10 cellular contexts compared by ENCODE assay signal in genomic region chr2:156339110-156339847, GRCh38. TPM values are rescaled to one million over a fixed set of nuclear protein-coding genes. Genes with fewer than 3 reads are reported as not detected.
DNase-seq lines count a peak whose midpoint lies in the region; ATAC-seq, FAIRE-seq and TF ChIP-seq lines count a peak whose summit lies in the region.
"Had no signal": no experiment of that assay in that cellular context is flagged by ENCODE, and none has a peak within 500 bp of the region (broad histone marks: within the 10 kb centered on the region; RNA-seq: fewer than 3 reads in every experiment).

No MANE protein-coding gene starts in this region.

- DNase-seq in NCI-H1092 treated with DMSO at 0.1 percent for 48 hours (lab: John Stamatoyannopoulos, UW) (peak; percentile 17), NCI-H1092 (lab: John Stamatoyannopoulos, UW) (no peak), neural crest cell (ENCODE audit: low read depth, low spot score) (no peak), GM12892 (ENCODE audit: insufficient read length) (no peak)
- DNase-seq in stimulated activated CD4-positive, alpha-beta T cell treated with anti-CD3 and anti-CD28 coated beads, Interleukin-1b, Interleukin-23, amount 100 ng/mL, for 48 hours = no peak

- FAIRE-seq in GM12892 (lab: Jason Lieb, UNC) = no peak
- FAIRE-seq: A204.1, astrocyte had no signal

- no peak for TF ChIP-seq CTCF in neural crest cell (conservative IDR thresholded peaks at IDR 0.05)

- TF ChIP-seq POLR2A in GM12892 (IDR thresholded peaks at IDR 0.05; ENCODE audit: low read depth, low read length) = no peak

- no peaks in the 10 kb centered on the region for H3K36me3 Mint-ChIP-seq in neural crest cell (ENCODE audit: low read depth)

- no peak for ATAC-seq in HG03159 (IDR thresholded peaks at IDR 0.05; ENCODE audit: unreplicated experiment)

- no peaks in the 10 kb centered on the region for H3K9me3 Mint-ChIP-seq in neural crest cell

- H3K27me3 Mint-ChIP-seq in neural crest cell (ENCODE audit: low read depth) = no peaks in the 10 kb centered on the region

- H3K4me1 Mint-ChIP-seq in neural crest cell = peaks cover 56% of the 10 kb centered on the region

- peak overlapping the region; percentile 24 for H3K27ac Mint-ChIP-seq in neural crest cell (ENCODE audit: unreplicated experiment)

- H3K4me3 Mint-ChIP-seq in neural crest cell = peak overlapping the region; percentile 76

- H3K27ac ChIP-seq in angular gyrus (ENCODE audit: low read depth, low read length) = peak overlapping the region; percentile 65

- no peak for TF ChIP-seq RAD21 in Ishikawa (IDR thresholded peaks at IDR 0.05; ENCODE audit: low read depth)

- peak; percentile 50; the same call in 1 of the 2 replicates for TF ChIP-seq EP300 in Ishikawa (IDR thresholded peaks at IDR 0.05; ENCODE audit: borderline replicate concordance)

TF ChIP-seq in Ishikawa, 13 proteins besides CTCF, POLR2A, EP300 and RAD21:
- TF ChIP-seq FOXM1 (IDR thresholded peaks at IDR 0.05; ENCODE audit: borderline replicate concordance, low read depth) (no peak), TCF12 (IDR thresholded peaks at IDR 0.05; ENCODE audit: low read depth) (peak; percentile 60), REST (IDR thresholded peaks at IDR 0.05; ENCODE audit: low read depth) (no peak), EGR1 (IDR thresholded peaks at IDR 0.05) (no peak), CREB1 (IDR thresholded peaks at IDR 0.05; ENCODE audit: low read depth) (no peak), USF1 (IDR thresholded peaks at IDR 0.05) (no peak), CEBPB (IDR thresholded peaks at IDR 0.05) (peak; percentile 70), YY1 (IDR thresholded peaks at IDR 0.05; ENCODE audit: low read depth) (no peak), ZBTB7A (IDR thresholded peaks at IDR 0.05; ENCODE audit: low read depth) (no peak), NFIC (IDR thresholded peaks at IDR 0.05) (peak; percentile 71)

RNA-seq across cellular contexts. Expression of gene NR4A2, which starts 6.8 kb away (rescaled TPM):
- total RNA-seq in neural crest cell = 7.8 and 7.9 TPM in 2 replicates
- polyA plus RNA-seq in GM12892 (2012; ENCODE audit: missing spikeins) = 0.68 TPM
